Comparison of ENCODE assay signal across 24 cellular contexts in the genomic region with DNA sequence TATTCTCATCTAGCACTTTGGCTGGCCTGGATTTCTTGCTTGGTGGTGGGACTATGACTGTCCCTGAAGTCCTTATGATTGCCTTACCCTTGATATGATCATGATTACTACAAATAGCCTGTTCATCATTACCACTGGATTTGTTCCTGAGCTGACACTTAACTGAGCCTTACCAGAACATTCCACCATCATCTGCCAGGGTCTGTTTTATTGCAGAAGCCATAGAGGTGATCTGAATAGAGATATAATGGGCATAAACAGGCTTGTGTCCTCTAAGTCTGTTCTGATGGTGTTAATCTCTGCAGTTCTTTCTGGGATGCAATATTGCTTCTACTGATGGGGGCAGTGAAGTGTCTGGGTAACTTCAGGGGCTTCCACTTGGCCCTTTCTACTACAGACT.
"Had no signal": no experiment of that assay in that cellular context is flagged by ENCODE, and none has a peak within 500 bp of the region (broad histone marks: within the 10 kb centered on the region; RNA-seq: fewer than 3 reads in every experiment).

No MANE protein-coding gene starts in this region.

- H3K27ac ChIP-seq: colonic mucosa, coronary artery, dorsolateral prefrontal cortex, epithelial cell of prostate, esophagus muscularis mucosa, esophagus squamous epithelium, foreskin keratinocyte, gastrocnemius medialis, gastroesophageal sphincter, heart left ventricle, heart right ventricle had no signal

- H3K36me3 ChIP-seq: colonic mucosa, esophagus muscularis mucosa, esophagus squamous epithelium, gastrocnemius medialis, gastroesophageal sphincter, heart left ventricle, heart right ventricle had no signal

- H3K4me1 ChIP-seq: colonic mucosa, foreskin keratinocyte, gastroesophageal sphincter had no signal

- ATAC-seq: effector memory CD8-positive, alpha-beta T cell; esophagus mucosa; foreskin keratinocyte; gastrocnemius medialis; gastroesophageal sphincter; heart left ventricle; heart right ventricle had no signal

- H3K9me3 ChIP-seq: colonic mucosa, esophagus muscularis mucosa, esophagus squamous epithelium, gastrocnemius medialis, gastroesophageal sphincter, heart left ventricle, heart right ventricle had no signal

- DNase-seq: colonic mucosa; cortex of kidney; dermis blood vessel endothelial cell; dorsolateral prefrontal cortex; effector CD4-positive, alpha-beta T cell; effector CD8-positive, alpha-beta T cell; effector memory CD4-positive, alpha-beta T cell; effector memory CD8-positive, alpha-beta T cell; endodermal cell; erythroblast; esophagus squamous epithelium; foreskin fibroblast; foreskin keratinocyte; foreskin melanocyte; gastrocnemius medialis; glutamatergic neuron; head of caudate nucleus; heart left ventricle; heart right ventricle had no signal

- H3K27me3 ChIP-seq: colonic mucosa, dorsolateral prefrontal cortex, esophagus muscularis mucosa, esophagus squamous epithelium, foreskin keratinocyte, gastrocnemius medialis, gastroesophageal sphincter, heart left ventricle, heart right ventricle had no signal

- H3K4me3 ChIP-seq: colonic mucosa, coronary artery, dorsolateral prefrontal cortex, esophagus muscularis mucosa, esophagus squamous epithelium, gastrocnemius medialis, gastroesophageal sphincter, heart left ventricle, heart right ventricle had no signal
